In genomic region chr17:67079481-67079880, GRCh38 we compare ENCODE assay signal across 35 cellular contexts. TPM values are rescaled to one million over a fixed set of nuclear protein-coding genes. Genes with fewer than 3 reads are reported as not detected.
"Had no signal": no experiment of that assay in that cellular context is flagged by ENCODE, and none has a peak within 500 bp of the region (broad histone marks: within the 10 kb centered on the region; RNA-seq: fewer than 3 reads in every experiment).

No MANE protein-coding gene starts in this region.

- H3K79me2 ChIP-seq: parathyroid adenoma had no signal

- H3K4me1 ChIP-seq: colonic mucosa, lower lobe of right lung, neural progenitor cell, parathyroid adenoma, thyroid gland, vagina had no signal

- H3K9me3 ChIP-seq: colonic mucosa, heart right ventricle, left ventricle myocardium inferior, lower lobe of right lung, stomach, thyroid gland, vagina had no signal

- H3K27ac ChIP-seq: colonic mucosa, epithelial cell of prostate, heart right ventricle, left ventricle myocardium inferior, lower lobe of right lung, neural progenitor cell, parathyroid adenoma, stomach, thyroid gland, vagina had no signal

- H3K27me3 Mint-ChIP-seq: dendritic cell treated with granulocyte-macrophage colony-stimulating factor and Interleukin-4, amounts not matched to agents 40 ng/mL and 50 ng/mL, for 4 days; memory B cell; progenitor cell of endocrine pancreas had no signal

- H3K9me3 Mint-ChIP-seq: dendritic cell treated with granulocyte-macrophage colony-stimulating factor and Interleukin-4, amounts not matched to agents 40 ng/mL and 50 ng/mL, for 4 days; endodermal cell; memory B cell; nephron; neural progenitor cell; stimulated activated effector memory CD8-positive, alpha-beta T cell treated with anti-CD3 and anti-CD28 coated beads, Interleukin-12 subunit alpha, Interleukin-12 subunit beta, amount 100 ng/mL, for 72 hours had no signal

- H3K27ac Mint-ChIP-seq: dendritic cell treated with granulocyte-macrophage colony-stimulating factor and Interleukin-4, amounts not matched to agents 40 ng/mL and 50 ng/mL, for 4 days; endodermal cell; nephron; neural progenitor cell; progenitor cell of endocrine pancreas had no signal

- H3K9ac ChIP-seq: neural progenitor cell, parathyroid adenoma had no signal

- H3K4me1 Mint-ChIP-seq: neural progenitor cell had no signal

- H3K27me3 ChIP-seq: colonic mucosa, heart right ventricle, neural progenitor cell, stomach, thyroid gland, vagina had no signal

- H3K36me3 ChIP-seq: colonic mucosa, neural progenitor cell had no signal

- H3K4me2 ChIP-seq: neural progenitor cell, smooth muscle cell had no signal

- DNase-seq: colonic mucosa; effector CD8-positive, alpha-beta T cell; endodermal cell; foreskin melanocyte; glutamatergic neuron; heart right ventricle; hippocampal formation; left cardiac atrium; left ventricle myocardium inferior; lower lobe of right lung; stimulated activated CD4-positive, alpha-beta T cell treated with anti-CD3 and anti-CD28 coated beads, Interleukin-12 subunit alpha, Interleukin-12 subunit beta, amount 100 ng/mL, for 4 hours; stimulated activated CD4-positive, alpha-beta T cell treated with anti-CD3 and anti-CD28 coated beads, Interleukin-1b, Interleukin-23, amount 100 ng/mL, for 48 hours; stimulated activated CD4-positive, alpha-beta T cell treated with anti-CD3 and anti-CD28 coated beads, Interleukin-4, amount 100 ng/mL, for 24 hours; stimulated activated naive CD4-positive, alpha-beta T cell treated with Interleukin-2 at 50 U/mL for 16 hours; stomach; thyroid gland; trophoblast cell had no signal

- H3K4me3 Mint-ChIP-seq: dendritic cell treated with granulocyte-macrophage colony-stimulating factor and Interleukin-4, amounts not matched to agents 40 ng/mL and 50 ng/mL, for 4 days; endodermal cell; memory B cell; nephron; neural progenitor cell; stimulated activated effector memory CD8-positive, alpha-beta T cell treated with anti-CD3 and anti-CD28 coated beads, Interleukin-12 subunit alpha, Interleukin-12 subunit beta, amount 100 ng/mL, for 72 hours had no signal

- H2AFZ ChIP-seq: neural progenitor cell, parathyroid adenoma had no signal

- H3K4me3 ChIP-seq: colonic mucosa, heart right ventricle, left ventricle myocardium inferior, lower lobe of right lung, neural progenitor cell, smooth muscle cell, stomach, thyroid gland, vagina had no signal

RNA-seq across cellular contexts. Expression of gene CACNG1, which starts 35.1 kb away (rescaled TPM):
- total RNA-seq: colonic mucosa, endodermal cell, esophagus mucosa, fibroblast of lung, kidney epithelial cell, left cardiac atrium, left ventricle myocardium inferior, lower lobe of right lung, mononuclear cell, osteoblast, sciatic nerve, smooth muscle cell, stomach, subcutaneous adipose tissue, thyroid gland, ureter, vagina had no signal
- polyA plus RNA-seq: fibroblast of lung, heart right ventricle, smooth muscle cell, stomach had no signal
